ENCODE assay signal across 8 cellular contexts in genomic region chr11:46338988-46339666, GRCh38. TPM values are rescaled to one million over a fixed set of nuclear protein-coding genes. Genes with fewer than 3 reads are reported as not detected.
A peak's percentile ranks its signal among the peaks of the same experiment; 100 is the strongest.
DNase-seq lines count a peak whose midpoint lies in the region; ATAC-seq, FAIRE-seq and TF ChIP-seq lines count a peak whose summit lies in the region.

No MANE protein-coding gene starts in this region.

- H3K4me1 Mint-ChIP-seq in activated CD4-positive, alpha-beta T cell treated with anti-CD3 and anti-CD28 coated beads for 36 hours: peaks cover 74% of the 10 kb centered on the region
- peaks cover 45% of the 10 kb centered on the region for H3K4me1 Mint-ChIP-seq in activated CD4-positive, alpha-beta T cell treated with anti-CD3 and anti-CD28 coated beads, Interleukin-2, amount 10 ng/mL, durations not matched to agents 24 days and 14 days
- H3K4me1 Mint-ChIP-seq in activated naive CD8-positive, alpha-beta T cell treated with anti-CD3 and anti-CD28 coated beads for 36 hours: peaks cover 44% of the 10 kb centered on the region
- peaks cover 44% of the 10 kb centered on the region for H3K4me1 Mint-ChIP-seq in type B pancreatic cell (ENCODE audit: unreplicated experiment)
- H3K4me1 Mint-ChIP-seq in activated CD8-positive, alpha-beta memory T cell treated with anti-CD3 and anti-CD28 coated beads, Interleukin-2, amount 10 ng/mL, durations not matched to agents 7 days and 5 days: peaks cover 15% of the 10 kb centered on the region

- no peak overlapping the region for H3K4me3 Mint-ChIP-seq in activated CD4-positive, alpha-beta T cell treated with anti-CD3 and anti-CD28 coated beads for 36 hours
- H3K4me3 Mint-ChIP-seq in activated CD4-positive, alpha-beta T cell treated with anti-CD3 and anti-CD28 coated beads, Interleukin-2, amount 10 ng/mL, durations not matched to agents 24 days and 14 days: no peak overlapping the region
- H3K4me3 Mint-ChIP-seq in activated naive CD8-positive, alpha-beta T cell treated with anti-CD3 and anti-CD28 coated beads for 36 hours: no peak overlapping the region
- H3K4me3 Mint-ChIP-seq in type B pancreatic cell: peak overlapping the region; percentile 74
- no peak overlapping the region for H3K4me3 Mint-ChIP-seq in activated CD8-positive, alpha-beta memory T cell treated with anti-CD3 and anti-CD28 coated beads, Interleukin-2, amount 10 ng/mL, durations not matched to agents 7 days and 5 days

- peaks cover 0 to 26% of the 10 kb centered on the region in 2 donors for H3K4me1 ChIP-seq in kidney (ENCODE audit: control insufficient read depth in 1 of 2, insufficient read depth in 1 of 2, low read depth in 1 of 2, low read length in 2 of 2)

- no peak for TF ChIP-seq CTCF in kidney (IDR thresholded peaks at IDR 0.05; ENCODE audit: borderline replicate concordance, extremely low read depth, insufficient read depth)
- TF ChIP-seq CTCF in type B pancreatic cell (conservative IDR thresholded peaks at IDR 0.05): no peak

- H3K27ac ChIP-seq in kidney (ENCODE audit: low read depth in 2 of 2, low read length in 2 of 2): peak overlapping the region; percentile 76 to 90

- peak overlapping the region; percentile 59 for H3K27ac Mint-ChIP-seq in activated CD4-positive, alpha-beta T cell treated with anti-CD3 and anti-CD28 coated beads for 36 hours
- H3K27ac Mint-ChIP-seq in activated CD4-positive, alpha-beta T cell treated with anti-CD3 and anti-CD28 coated beads, Interleukin-2, amount 10 ng/mL, durations not matched to agents 24 days and 14 days: no peak overlapping the region
- H3K27ac Mint-ChIP-seq in activated naive CD8-positive, alpha-beta T cell treated with anti-CD3 and anti-CD28 coated beads for 36 hours: peak overlapping the region; percentile 25
- peak overlapping the region; percentile 70 for H3K27ac Mint-ChIP-seq in type B pancreatic cell
- no peak overlapping the region for H3K27ac Mint-ChIP-seq in activated CD8-positive, alpha-beta memory T cell treated with anti-CD3 and anti-CD28 coated beads, Interleukin-2, amount 10 ng/mL, durations not matched to agents 7 days and 5 days

- no peaks in the 10 kb centered on the region for H3K27me3 Mint-ChIP-seq in activated CD4-positive, alpha-beta T cell treated with anti-CD3 and anti-CD28 coated beads for 36 hours
- peaks cover 15% of the 10 kb centered on the region for H3K27me3 Mint-ChIP-seq in activated CD4-positive, alpha-beta T cell treated with anti-CD3 and anti-CD28 coated beads, Interleukin-2, amount 10 ng/mL, durations not matched to agents 24 days and 14 days
- no peaks in the 10 kb centered on the region for H3K27me3 Mint-ChIP-seq in activated naive CD8-positive, alpha-beta T cell treated with anti-CD3 and anti-CD28 coated beads for 36 hours
- H3K27me3 Mint-ChIP-seq in type B pancreatic cell: peaks cover 15% of the 10 kb centered on the region
- peaks cover 32% of the 10 kb centered on the region for H3K27me3 Mint-ChIP-seq in activated CD8-positive, alpha-beta memory T cell treated with anti-CD3 and anti-CD28 coated beads, Interleukin-2, amount 10 ng/mL, durations not matched to agents 7 days and 5 days

- no peaks in the 10 kb centered on the region for H3K9me3 ChIP-seq in kidney (ENCODE audit: control insufficient read depth in 1 of 2, low read length in 2 of 2)

- intact Hi-C loops in activated CD4-positive, alpha-beta T cell treated with anti-CD3 and anti-CD28 coated beads for 36 hours (cut with DNase I, micrococcal nuclease): no loop called here
- intact Hi-C loops in activated CD4-positive, alpha-beta T cell treated with anti-CD3 and anti-CD28 coated beads, Interleukin-2, amount 10 ng/mL, durations not matched to agents 24 days and 14 days (cut with micrococcal nuclease): no loop called here
- intact Hi-C loops in kidney (cut with DNase I): no loop called here

- H3K4me3 ChIP-seq in kidney (ENCODE audit: low read length in 2 of 2): peak overlapping the region; percentile 29 to 55

- FAIRE-seq in kidney (lab: Jason Lieb, UNC): no peak

- POLR2A ChIA-PET in activated CD4-positive, alpha-beta T cell treated with anti-CD3 and anti-CD28 coated beads for 36 hours (lab: Charles Lee): no interaction called here

- H3K9ac ChIP-seq in kidney (ENCODE audit: low read length in 2 of 2): peak overlapping the region in 1 of 2 donors; percentile 67

- H3K9me3 Mint-ChIP-seq in activated CD4-positive, alpha-beta T cell treated with anti-CD3 and anti-CD28 coated beads for 36 hours (ENCODE audit: low read depth): no peaks in the 10 kb centered on the region
- no peaks in the 10 kb centered on the region for H3K9me3 Mint-ChIP-seq in activated CD4-positive, alpha-beta T cell treated with anti-CD3 and anti-CD28 coated beads, Interleukin-2, amount 10 ng/mL, durations not matched to agents 24 days and 14 days
- H3K9me3 Mint-ChIP-seq in activated naive CD8-positive, alpha-beta T cell treated with anti-CD3 and anti-CD28 coated beads for 36 hours: no peaks in the 10 kb centered on the region
- no peaks in the 10 kb centered on the region for H3K9me3 Mint-ChIP-seq in type B pancreatic cell
- no peaks in the 10 kb centered on the region for H3K9me3 Mint-ChIP-seq in activated CD8-positive, alpha-beta memory T cell treated with anti-CD3 and anti-CD28 coated beads, Interleukin-2, amount 10 ng/mL, durations not matched to agents 7 days and 5 days (ENCODE audit: low read depth)

- ATAC-seq in activated CD4-positive, alpha-beta T cell treated with anti-CD3 and anti-CD28 coated beads for 36 hours: peak; percentile 21
- ATAC-seq in activated CD8-positive, alpha-beta memory T cell treated with anti-CD3 and anti-CD28 coated beads, Interleukin-2, amount 10 ng/mL, durations not matched to agents 7 days and 5 days: no peak
- ATAC-seq in stimulated activated naive CD8-positive, alpha-beta T cell treated with anti-CD3 and anti-CD28 coated beads, Interleukin-15, Interleukin-2, amounts not matched to agents 100 U/mL and 50 U/mL, for 24 hours: no peak

- H3K36me3 Mint-ChIP-seq in activated CD4-positive, alpha-beta T cell treated with anti-CD3 and anti-CD28 coated beads for 36 hours (ENCODE audit: low read depth): no peaks in the 10 kb centered on the region
- H3K36me3 Mint-ChIP-seq in activated CD4-positive, alpha-beta T cell treated with anti-CD3 and anti-CD28 coated beads, Interleukin-2, amount 10 ng/mL, durations not matched to agents 24 days and 14 days (ENCODE audit: low read depth): no peaks in the 10 kb centered on the region
- no peaks in the 10 kb centered on the region for H3K36me3 Mint-ChIP-seq in activated naive CD8-positive, alpha-beta T cell treated with anti-CD3 and anti-CD28 coated beads for 36 hours
- no peaks in the 10 kb centered on the region for H3K36me3 Mint-ChIP-seq in type B pancreatic cell
- no peaks in the 10 kb centered on the region for H3K36me3 Mint-ChIP-seq in activated CD8-positive, alpha-beta memory T cell treated with anti-CD3 and anti-CD28 coated beads, Interleukin-2, amount 10 ng/mL, durations not matched to agents 7 days and 5 days

- no peak for DNase-seq in activated CD4-positive, alpha-beta T cell treated with anti-CD3 and anti-CD28 coated beads for 36 hours
- DNase-seq in activated CD4-positive, alpha-beta T cell treated with anti-CD3 and anti-CD28 coated beads, Interleukin-2, amount 10 ng/mL, durations not matched to agents 24 days and 14 days: no peak
- DNase-seq in activated naive CD8-positive, alpha-beta T cell treated with anti-CD3 and anti-CD28 coated beads for 36 hours: no peak
- DNase-seq in kidney: peak; percentile 82
- DNase-seq in type B pancreatic cell (ENCODE audit: extremely low spot score, unreplicated experiment): no peak
- DNase-seq in activated CD8-positive, alpha-beta memory T cell treated with anti-CD3 and anti-CD28 coated beads, Interleukin-2, amount 10 ng/mL, durations not matched to agents 7 days and 5 days: no peak
- DNase-seq in Kasumi-1 (lab: John Stamatoyannopoulos, UW): no peak
- no peak for DNase-seq in stimulated activated naive CD8-positive, alpha-beta T cell treated with anti-CD3 and anti-CD28 coated beads, Interleukin-15, Interleukin-2, amounts not matched to agents 100 U/mL and 50 U/mL, for 24 hours

- CTCF ChIA-PET in activated CD4-positive, alpha-beta T cell treated with anti-CD3 and anti-CD28 coated beads for 36 hours (lab: Charles Lee): interaction anchor here (0.7 to 1.9 kb wide), 6 partner anchors 8 to 101 kb away, joined by 3 to 6 read pairs (median 3); no protein-coding TSS in a partner anchor
- CTCF ChIA-PET in activated CD8-positive, alpha-beta memory T cell treated with anti-CD3 and anti-CD28 coated beads, Interleukin-2, amount 10 ng/mL, durations not matched to agents 7 days and 5 days (lab: Charles Lee): interaction anchor here (1.1 to 6.8 kb wide), 3 partner anchors 9 to 151 kb away, joined by 3 to 43 read pairs (median 3); no protein-coding TSS in a partner anchor

- no peaks in the 10 kb centered on the region for H3K36me3 ChIP-seq in kidney (ENCODE audit: control insufficient read depth in 1 of 2, insufficient read depth in 2 of 2, low read length in 2 of 2)

RNA-seq across cellular contexts. Expression of gene DGKZ, which starts 8.1 kb away (rescaled TPM):
- 100 to 1,000 TPM in 1 of 2 experiments, 10 to 100 TPM in 1; 87.6 to 101 TPM for total RNA-seq in activated CD4-positive, alpha-beta T cell treated with anti-CD3 and anti-CD28 coated beads for 36 hours
- total RNA-seq in activated CD4-positive, alpha-beta T cell treated with anti-CD3 and anti-CD28 coated beads, Interleukin-2, amount 10 ng/mL, durations not matched to agents 24 days and 14 days: 87.4 and 94.7 TPM in 2 replicates
- total RNA-seq in activated naive CD8-positive, alpha-beta T cell treated with anti-CD3 and anti-CD28 coated beads for 36 hours: 100 to 1,000 TPM in 1 of 2 experiments, 10 to 100 TPM in 1; 100.0 to 101 TPM
- total RNA-seq in kidney: 50.6 TPM
- polyA plus RNA-seq in kidney (ENCODE audit: insufficient read depth, low read depth, low replicate concordance): 48.5 TPM
- 50.0 and 57.6 TPM in 2 replicates for total RNA-seq in type B pancreatic cell (ENCODE audit: low replicate concordance)
- 100 to 1,000 TPM in 1 of 2 experiments, 10 to 100 TPM in 1; 96.9 to 132 TPM for total RNA-seq in activated CD8-positive, alpha-beta memory T cell treated with anti-CD3 and anti-CD28 coated beads, Interleukin-2, amount 10 ng/mL, durations not matched to agents 7 days and 5 days

RNA-seq across cellular contexts. Expression of gene MDK, which starts 42.3 kb away (rescaled TPM):
- 1 to 10 TPM; 3.0 to 6.7 TPM for total RNA-seq in activated CD4-positive, alpha-beta T cell treated with anti-CD3 and anti-CD28 coated beads for 36 hours
- total RNA-seq in activated CD4-positive, alpha-beta T cell treated with anti-CD3 and anti-CD28 coated beads, Interleukin-2, amount 10 ng/mL, durations not matched to agents 24 days and 14 days: 5.4 and 7.1 TPM in 2 replicates
- 1 to 10 TPM; 3.4 to 3.6 TPM for total RNA-seq in activated naive CD8-positive, alpha-beta T cell treated with anti-CD3 and anti-CD28 coated beads for 36 hours
- total RNA-seq in kidney (38.3 TPM), type B pancreatic cell (ENCODE audit: low replicate concordance) (949 and 981 TPM in 2 replicates)
- polyA plus RNA-seq in kidney (ENCODE audit: insufficient read depth, low read depth, low replicate concordance): 26.3 TPM
- 1 to 10 TPM; 1.6 to 5.0 TPM for total RNA-seq in activated CD8-positive, alpha-beta memory T cell treated with anti-CD3 and anti-CD28 coated beads, Interleukin-2, amount 10 ng/mL, durations not matched to agents 7 days and 5 days

RNA-seq across cellular contexts. Expression of gene CHRM4, which starts 52.4 kb away (rescaled TPM):
- under 1 TPM in 1 of 2 experiments, not detected in 1; 0.19 TPM for total RNA-seq in activated CD4-positive, alpha-beta T cell treated with anti-CD3 and anti-CD28 coated beads for 36 hours
- 0.80 and 0.84 TPM in 2 replicates for total RNA-seq in activated CD4-positive, alpha-beta T cell treated with anti-CD3 and anti-CD28 coated beads, Interleukin-2, amount 10 ng/mL, durations not matched to agents 24 days and 14 days
- under 1 TPM in 1 of 2 experiments, not detected in 1; 0.14 TPM for total RNA-seq in activated naive CD8-positive, alpha-beta T cell treated with anti-CD3 and anti-CD28 coated beads for 36 hours
- 0.16 TPM for total RNA-seq in kidney
- not detected for polyA plus RNA-seq in kidney (ENCODE audit: insufficient read depth, low read depth, low replicate concordance)
- 0.98 and 1.0 TPM in 2 replicates for total RNA-seq in type B pancreatic cell (ENCODE audit: low replicate concordance)
- under 1 TPM in 1 of 2 experiments, not detected in 1; 0.18 TPM for total RNA-seq in activated CD8-positive, alpha-beta memory T cell treated with anti-CD3 and anti-CD28 coated beads, Interleukin-2, amount 10 ng/mL, durations not matched to agents 7 days and 5 days

Comparison
In these comparisons a context has a peak if more than half of its experiments do, and no peak if none do; other contexts are left out.
1. H3K27ac Mint-ChIP-seq: peak in activated CD4-positive, alpha-beta T cell treated with anti-CD3 and anti-CD28 coated beads for 36 hours (single experiment), activated naive CD8-positive, alpha-beta T cell treated with anti-CD3 and anti-CD28 coated beads for 36 hours (single experiment) and type B pancreatic cell (single experiment); none in activated CD4-positive, alpha-beta T cell treated with anti-CD3 and anti-CD28 coated beads, Interleukin-2, amount 10 ng/mL, durations not matched to agents 24 days and 14 days (single experiment) and activated CD8-positive, alpha-beta memory T cell treated with anti-CD3 and anti-CD28 coated beads, Interleukin-2, amount 10 ng/mL, durations not matched to agents 7 days and 5 days (single experiment).
2. RNA of gene MDK, which starts 42.3 kb away (total RNA-seq): 949 to 981 TPM in type B pancreatic cell; 38.3 TPM in kidney (single experiment), 3.0 to 6.7 TPM in activated CD4-positive, alpha-beta T cell treated with anti-CD3 and anti-CD28 coated beads for 36 hours, 5.4 to 7.1 TPM in activated CD4-positive, alpha-beta T cell treated with anti-CD3 and anti-CD28 coated beads, Interleukin-2, amount 10 ng/mL, durations not matched to agents 24 days and 14 days, 1.6 to 5.0 TPM in activated CD8-positive, alpha-beta memory T cell treated with anti-CD3 and anti-CD28 coated beads, Interleukin-2, amount 10 ng/mL, durations not matched to agents 7 days and 5 days and 3.4 to 3.6 TPM in activated naive CD8-positive, alpha-beta T cell treated with anti-CD3 and anti-CD28 coated beads for 36 hours; every median in the first group is over 10 times any median in the second.